In the genomic region with DNA sequence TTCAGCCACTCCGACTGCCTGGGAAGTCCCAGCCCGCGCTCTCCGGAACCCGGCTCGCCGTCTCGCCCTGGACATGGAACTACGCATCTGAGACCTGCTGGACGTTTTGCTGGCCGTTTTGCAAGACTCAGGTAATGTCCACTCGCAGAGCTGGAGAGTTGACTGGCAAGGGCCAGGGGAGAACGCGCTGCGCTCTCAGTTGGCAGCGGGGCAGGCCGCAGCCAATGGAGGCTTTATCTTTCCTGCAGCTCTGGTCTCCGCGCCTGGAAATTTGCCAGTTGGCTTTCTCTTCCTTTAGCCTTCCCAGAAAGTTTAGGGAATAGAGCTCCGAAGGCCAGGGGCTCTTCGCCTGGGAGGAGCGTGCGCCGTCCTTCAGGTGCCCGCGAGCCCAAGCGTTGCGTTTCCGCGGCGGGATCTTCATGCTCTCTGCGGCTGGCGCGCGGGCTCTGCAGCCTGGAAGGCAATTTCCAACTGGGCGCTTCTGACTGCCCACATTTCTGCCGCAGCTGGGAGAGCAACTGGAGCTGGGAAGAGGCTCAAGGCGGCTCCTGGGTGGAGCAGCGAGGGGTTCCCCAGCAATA, we compare ENCODE assay signal across 17 cellular contexts. TPM values are rescaled to one million over a fixed set of nuclear protein-coding genes. Genes with fewer than 3 reads are reported as not detected.
DNase-seq lines count a peak whose midpoint lies in the region; ATAC-seq and TF ChIP-seq lines count a peak whose summit lies in the region.
"Had no signal": no experiment of that assay in that cellular context is flagged by ENCODE, and none has a peak within 500 bp of the region (broad histone marks: within the 10 kb centered on the region; RNA-seq: fewer than 3 reads in every experiment).

No MANE protein-coding gene starts in this region.

- peak; percentile 42 for ATAC-seq in PC-3
- ATAC-seq in gastroesophageal sphincter, result peak; percentile 6
- ATAC-seq in left colon, result no peak
- ATAC-seq in stimulated activated memory B cell treated with anti-CD40 and anti-IgM and Interleukin-4, amounts not matched to agents 10 μg/mL and 1 μg/mL and 100 μg/mL, for 72 hours, result no peak
- ATAC-seq: activated CD4-positive, CD25-positive, alpha-beta regulatory T cell treated with anti-CD3 and anti-CD28 coated beads, Interleukin-2, amount 50 U/mL, for 24 hours; stimulated activated naive B cell treated with anti-CD40 and anti-IgM and Interleukin-4, amounts not matched to agents 10 μg/mL and 1 μg/mL and 100 μg/mL, for 72 hours; T-cell had no signal

- intact Hi-C loops in PC-3 (cut with micrococcal nuclease), result loop anchor here (1.0 to 5.0 kb wide), 6 partner anchors 80 to 625 kb away; no protein-coding TSS in a partner anchor
- intact Hi-C loops in left colon (cut with DNase I, micrococcal nuclease), result no loop called here

- no peaks in the 10 kb centered on the region for H3K4me1 Mint-ChIP-seq in nephron progenitor cell
- H3K4me1 Mint-ChIP-seq in stimulated activated memory B cell treated with anti-CD40 and anti-IgM and Interleukin-4, amounts not matched to agents 10 μg/mL and 1 μg/mL and 100 μg/mL, for 72 hours, result no peaks in the 10 kb centered on the region
- H3K4me1 Mint-ChIP-seq: T-cell had no signal

- H3K9ac ChIP-seq in PC-3 (ENCODE audit: low read length), result no peak overlapping the region

- peak overlapping the region; percentile 84 for H3K4me3 Mint-ChIP-seq in nephron progenitor cell
- H3K4me3 Mint-ChIP-seq in stimulated activated memory B cell treated with anti-CD40 and anti-IgM and Interleukin-4, amounts not matched to agents 10 μg/mL and 1 μg/mL and 100 μg/mL, for 72 hours, result no peak overlapping the region
- H3K4me3 Mint-ChIP-seq: stimulated activated naive B cell treated with anti-CD40 and anti-IgM and Interleukin-4, amounts not matched to agents 10 μg/mL and 1 μg/mL and 100 μg/mL, for 72 hours; T-cell had no signal

- peak overlapping the region; percentile 90 for H3K4me2 ChIP-seq in PC-3 (ENCODE audit: low read length)

- no peaks in the 10 kb centered on the region for H3K9me2 ChIP-seq in PC-3 (replicated peaks; ENCODE audit: low read length)

- no peaks in the 10 kb centered on the region for H3K36me3 Mint-ChIP-seq in nephron progenitor cell (ENCODE audit: low read depth)
- no peaks in the 10 kb centered on the region for H3K36me3 Mint-ChIP-seq in stimulated activated memory B cell treated with anti-CD40 and anti-IgM and Interleukin-4, amounts not matched to agents 10 μg/mL and 1 μg/mL and 100 μg/mL, for 72 hours
- H3K36me3 Mint-ChIP-seq: T-cell had no signal

- POLR2A ChIA-PET in PC-3 (lab: Charles Lee; ENCODE audit: unreplicated experiment), result interaction anchor here (0.6 kb wide), 1 partner anchor 77 kb away, joined by 3 read pairs; no protein-coding TSS in a partner anchor

- no peak for TF ChIP-seq POLR2A in gastroesophageal sphincter (IDR thresholded peaks at IDR 0.05)

- H3K36me3 ChIP-seq in PC-3 (ENCODE audit: low read depth, low read length) (no peaks in the 10 kb centered on the region), gastroesophageal sphincter (no peaks in the 10 kb centered on the region)

- no peak overlapping the region for H3K27ac ChIP-seq in PC-3 (ENCODE audit: low read length)
- no peak overlapping the region for H3K27ac ChIP-seq in gastroesophageal sphincter

- H2AFZ ChIP-seq in PC-3 (ENCODE audit: low read length), result peak overlapping the region; percentile 89

- no peak overlapping the region for H3K27ac Mint-ChIP-seq in nephron progenitor cell
- no peak overlapping the region for H3K27ac Mint-ChIP-seq in stimulated activated memory B cell treated with anti-CD40 and anti-IgM and Interleukin-4, amounts not matched to agents 10 μg/mL and 1 μg/mL and 100 μg/mL, for 72 hours
- H3K27ac Mint-ChIP-seq: stimulated activated naive B cell treated with anti-CD40 and anti-IgM and Interleukin-4, amounts not matched to agents 10 μg/mL and 1 μg/mL and 100 μg/mL, for 72 hours; T-cell had no signal

- H3F3A ChIP-seq in PC-3 (ENCODE audit: low read length, unreplicated experiment), result no peaks in the 10 kb centered on the region

- no peaks in the 10 kb centered on the region for H3K4me1 ChIP-seq in PC-3 (ENCODE audit: insufficient read depth, low read length)
- H3K4me1 ChIP-seq in gastroesophageal sphincter, result peaks cover 0 to 5% (median 0%) of the 10 kb centered on the region in 3 donors

- H3K9me3 ChIP-seq in PC-3 (ENCODE audit: low read length), result no peaks in the 10 kb centered on the region
- no peaks in the 10 kb centered on the region for H3K9me3 ChIP-seq in gastroesophageal sphincter

- H3K27me3 ChIP-seq in PC-3 (ENCODE audit: low read length) (peaks cover 17% of the 10 kb centered on the region), gastroesophageal sphincter (peaks cover 45% of the 10 kb centered on the region)

- TF ChIP-seq EP300 in gastroesophageal sphincter (IDR thresholded peaks at IDR 0.05), result no peak

- H3K27me3 Mint-ChIP-seq in nephron progenitor cell (ENCODE audit: low read depth, poor library complexity), result peaks cover 78% of the 10 kb centered on the region
- peaks cover 11% of the 10 kb centered on the region for H3K27me3 Mint-ChIP-seq in stimulated activated memory B cell treated with anti-CD40 and anti-IgM and Interleukin-4, amounts not matched to agents 10 μg/mL and 1 μg/mL and 100 μg/mL, for 72 hours

- TF ChIP-seq CTCF in PC-3 (conservative IDR thresholded peaks at IDR 0.05; ENCODE audit: low read depth, low read length) (no peak), gastroesophageal sphincter (IDR thresholded peaks at IDR 0.05) (no peak), nephron progenitor cell (IDR thresholded peaks at IDR 0.05) (no peak)

- H3K4me3 ChIP-seq in PC-3 (ENCODE audit: low read length) (peak overlapping the region; percentile 80), gastroesophageal sphincter (peak overlapping the region in 1 of 2 donors; percentile 36)

- no peaks in the 10 kb centered on the region for H3K79me2 ChIP-seq in PC-3 (ENCODE audit: low read length)

- peaks cover 40% of the 10 kb centered on the region for H3K9me3 Mint-ChIP-seq in nephron progenitor cell
- no peaks in the 10 kb centered on the region for H3K9me3 Mint-ChIP-seq in stimulated activated memory B cell treated with anti-CD40 and anti-IgM and Interleukin-4, amounts not matched to agents 10 μg/mL and 1 μg/mL and 100 μg/mL, for 72 hours

- CTCF ChIA-PET in PC-3 (lab: Charles Lee), result interaction anchor here (1.4 kb wide), 1 partner anchor 146 kb away, joined by 6 read pairs; no protein-coding TSS in a partner anchor

- no peaks in the 10 kb centered on the region for H4K20me1 ChIP-seq in PC-3 (ENCODE audit: low read length)

- 21% methylated on average over 5 of the region's 39 CpGs; no CpG with 5 or more reads in 1 of the 2 donors for WGBS in gastroesophageal sphincter (ENCODE audit: low coverage in 1 of 2), 2 donors

- BruUV-seq in PC-3 (replicated peaks; lab: Mats Ljungman, UMichigan), result no TSS peak

- DNase-seq in DMS53 (lab: John Stamatoyannopoulos, UW), result peak; percentile 52
- DNase-seq in PC-3, result peak; percentile 12
- DNase-seq in nephron progenitor cell, result peak; percentile 35
- no peak for DNase-seq in dermis blood vessel endothelial cell
- no peak for DNase-seq in left colon
- no peak for DNase-seq in NOMO-1 treated with DMSO at 0.1 percent for 48 hours (lab: John Stamatoyannopoulos, UW; ENCODE audit: unreplicated experiment)
- DNase-seq: activated T-cell treated with anti-CD3 and anti-CD28 coated beads for 4 hours; DMS 273 treated with DMSO at 0.1 percent for 48 hours; foreskin melanocyte; Kasumi-1; NCI-H2171; stimulated activated CD4-positive, alpha-beta T cell treated with anti-CD3 and anti-CD28 coated beads, Interleukin-4, amount 100 ng/mL, for 24 hours; stimulated activated naive B cell treated with anti-CD40 and anti-IgM and Interleukin-4, amounts not matched to agents 10 μg/mL and 1 μg/mL and 100 μg/mL, for 72 hours; T-cell had no signal

RNA-seq across cellular contexts. Expression of gene IL1RAPL2, which starts 1.0 kb away (rescaled TPM):
- 0.52 and 0.62 TPM in 2 replicates for total RNA-seq in PC-3 (2014; rRNA removed)
- under 1 TPM in 2 of 4 donors, not detected in 2; 0.54 TPM for total RNA-seq in gastroesophageal sphincter
- total RNA-seq in dermis blood vessel endothelial cell, result not detected in 2 replicates
- not detected for total RNA-seq in left colon
- total RNA-seq: T-cell had no signal

Comparison
In these comparisons a context has a peak if more than half of its experiments do, and no peak if none do; other contexts are left out.
1. DNase-seq: peak in DMS53 (single experiment), PC-3 (single experiment) and nephron progenitor cell (single experiment); none in dermis blood vessel endothelial cell (single experiment), left colon (0 of 2) and NOMO-1 treated with DMSO at 0.1 percent for 48 hours (single experiment).
2. ATAC-seq: peak in PC-3 (single experiment) and gastroesophageal sphincter (single experiment); none in left colon (single experiment) and stimulated activated memory B cell treated with anti-CD40 and anti-IgM and Interleukin-4, amounts not matched to agents 10 μg/mL and 1 μg/mL and 100 μg/mL, for 72 hours (single experiment).